ENCODE assay signal across 18 cellular contexts in the genomic region with DNA sequence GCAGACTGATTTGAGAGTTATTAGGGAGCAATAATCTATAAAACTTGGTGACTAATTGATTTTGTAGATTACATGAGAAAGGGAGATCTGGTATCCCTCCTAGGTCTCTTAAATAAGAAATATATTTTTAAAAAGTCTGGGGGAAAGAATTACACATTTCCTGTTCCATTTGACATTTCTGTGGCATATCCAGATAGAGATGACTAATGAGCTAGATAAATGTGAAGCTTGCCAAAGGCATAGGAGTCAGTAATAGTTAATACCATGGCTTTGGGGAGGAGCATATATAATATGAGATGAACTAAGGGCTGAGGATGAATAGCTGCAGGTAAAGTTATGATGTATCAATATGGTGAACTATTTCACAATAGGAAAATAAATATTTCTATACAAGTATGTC.
DNase-seq lines count a peak whose midpoint lies in the region; ATAC-seq, FAIRE-seq and TF ChIP-seq lines count a peak whose summit lies in the region.
"Had no signal": no experiment of that assay in that cellular context is flagged by ENCODE, and none has a peak within 500 bp of the region (broad histone marks: within the 10 kb centered on the region; RNA-seq: fewer than 3 reads in every experiment).

No MANE protein-coding gene starts in this region.

- H3K4me1 ChIP-seq in keratinocyte (ENCODE audit: control insufficient read depth, extremely low read depth, insufficient read depth, low read length), result peaks cover 6% of the 10 kb centered on the region
- H3K4me1 ChIP-seq: adrenal gland, spleen, tibial artery had no signal

- no peaks in the 10 kb centered on the region for H3K36me3 ChIP-seq in bronchial epithelial cell (ENCODE audit: control insufficient read depth, insufficient read depth, low read length)
- H3K36me3 ChIP-seq in keratinocyte (ENCODE audit: control insufficient read depth in 2 of 2, extremely low read depth in 1 of 2, insufficient read depth in 2 of 2, low read length in 2 of 2), result no peaks in the 10 kb centered on the region
- H3K36me3 ChIP-seq: adrenal gland, spleen, tibial artery had no signal

- H3K27me3 ChIP-seq in bronchial epithelial cell (ENCODE audit: control insufficient read depth, insufficient read depth, low read length), result no peaks in the 10 kb centered on the region
- no peaks in the 10 kb centered on the region for H3K27me3 ChIP-seq in keratinocyte (ENCODE audit: control insufficient read depth, extremely low read depth, insufficient read depth, low read length)
- H3K27me3 ChIP-seq: adrenal gland, spleen, tibial artery had no signal

- no peaks in the 10 kb centered on the region for H3K9me3 Mint-ChIP-seq in T-helper 2 cell treated with Interferon-gamma antibody and Interleukin-4, amounts not matched to agents 5 μg/mL and 100 μg/mL, for 36 hours
- H3K9me3 Mint-ChIP-seq: activated CD4-positive, alpha-beta memory T cell treated with anti-CD3 and anti-CD28 coated beads for 36 hours; nephron had no signal

- H3K4me1 Mint-ChIP-seq in T-helper 2 cell treated with Interferon-gamma antibody and Interleukin-4, amounts not matched to agents 5 μg/mL and 100 μg/mL, for 36 hours (ENCODE audit: low read depth), result no peaks in the 10 kb centered on the region
- H3K4me1 Mint-ChIP-seq: nephron had no signal

- dilution Hi-C loops in keratinocyte (cut with MboI; ENCODE audit: extremely low pct_ligation_motif_present, low sequenced_read_pairs), result no loop called here

- no peak for ATAC-seq in GM19035 (IDR thresholded peaks at IDR 0.05; ENCODE audit: unreplicated experiment)

- no peak overlapping the region for H2AFZ ChIP-seq in keratinocyte (ENCODE audit: control insufficient read depth, low read length)
- H2AFZ ChIP-seq: PC-9 had no signal

- H3K4me3 Mint-ChIP-seq in T-helper 2 cell treated with Interferon-gamma antibody and Interleukin-4, amounts not matched to agents 5 μg/mL and 100 μg/mL, for 36 hours, result no peak overlapping the region
- H3K4me3 Mint-ChIP-seq: activated CD4-positive, alpha-beta memory T cell treated with anti-CD3 and anti-CD28 coated beads for 36 hours; nephron had no signal

- H3K79me2 ChIP-seq in keratinocyte (ENCODE audit: control insufficient read depth, insufficient read depth, low read length), result no peaks in the 10 kb centered on the region

- H3K27me3 Mint-ChIP-seq in T-helper 2 cell treated with Interferon-gamma antibody and Interleukin-4, amounts not matched to agents 5 μg/mL and 100 μg/mL, for 36 hours (ENCODE audit: low read depth), result peaks cover 5% of the 10 kb centered on the region

- no peak overlapping the region for H3K4me2 ChIP-seq in keratinocyte (ENCODE audit: control insufficient read depth, extremely low read depth, insufficient read depth, low read depth, low read length)
- H3K4me2 ChIP-seq: PC-9 had no signal

- H3K4me3 ChIP-seq in bronchial epithelial cell (ENCODE audit: low read depth, low read length) (no peak overlapping the region), keratinocyte (ENCODE audit: control insufficient read depth in 2 of 3, extremely low read depth in 1 of 3, insufficient read depth in 2 of 3, low read depth in 1 of 3, low read length in 3 of 3) (no peak overlapping the region)
- H3K4me3 ChIP-seq: adrenal gland, PC-9, spleen, tibial artery had no signal

- no peak overlapping the region for H3K9ac ChIP-seq in keratinocyte (ENCODE audit: control insufficient read depth, extremely low read depth, insufficient read depth, low read length)

- no peak overlapping the region for H3K27ac ChIP-seq in keratinocyte (ENCODE audit: control insufficient read depth, insufficient read depth, low read length)
- H3K27ac ChIP-seq: adrenal gland, PC-9, spleen, tibial artery had no signal

- no peak overlapping the region for H3K27ac Mint-ChIP-seq in T-helper 2 cell treated with Interferon-gamma antibody and Interleukin-4, amounts not matched to agents 5 μg/mL and 100 μg/mL, for 36 hours
- H3K27ac Mint-ChIP-seq: activated CD4-positive, alpha-beta memory T cell treated with anti-CD3 and anti-CD28 coated beads for 36 hours; nephron had no signal

- no peak for FAIRE-seq in bronchial epithelial cell (lab: Jason Lieb, UNC)
- peak; percentile 29 for FAIRE-seq in keratinocyte (lab: Jason Lieb, UNC)
- FAIRE-seq: colon had no signal

- no peaks in the 10 kb centered on the region for H3K36me3 Mint-ChIP-seq in T-helper 2 cell treated with Interferon-gamma antibody and Interleukin-4, amounts not matched to agents 5 μg/mL and 100 μg/mL, for 36 hours (ENCODE audit: low read depth)
- H3K36me3 Mint-ChIP-seq: activated CD4-positive, alpha-beta memory T cell treated with anti-CD3 and anti-CD28 coated beads for 36 hours had no signal

- DNase-seq in ELR (ENCODE audit: low read depth), result peak; percentile 82
- DNase-seq in RKO (ENCODE audit: low spot score), result peak; percentile 21
- peak; percentile 86 for DNase-seq in bronchial epithelial cell (ENCODE audit: low read depth)
- no peak for DNase-seq in keratinocyte (ENCODE audit: low read depth, low spot score)
- no peak for DNase-seq in activated CD4-positive, CD25-positive, alpha-beta regulatory T cell treated with anti-CD3 and anti-CD28 coated beads, Interleukin-2, amount 50 U/mL, for 72 hours
- no peak for DNase-seq in DMS 273 treated with DMSO at 0.1 percent for 48 hours (lab: John Stamatoyannopoulos, UW)
- no peak for DNase-seq in T-helper 2 cell treated with Interferon-gamma antibody and Interleukin-4, amounts not matched to agents 5 μg/mL and 100 μg/mL, for 36 hours (ENCODE audit: low spot score)
- DNase-seq: activated CD4-positive, alpha-beta memory T cell treated with anti-CD3 and anti-CD28 coated beads for 36 hours; adrenal gland; Karpas-422; mesendoderm; NCI-H1105 treated with DMSO at 0.1 percent for 48 hours; PC-9; spleen; tibial artery had no signal

- H4K20me1 ChIP-seq in keratinocyte (ENCODE audit: control insufficient read depth, extremely low read depth, insufficient read depth, low read length), result no peaks in the 10 kb centered on the region

- TF ChIP-seq CTCF in bronchial epithelial cell (IDR thresholded peaks at IDR 0.05; ENCODE audit: insufficient read depth, low read length, severe bottlenecking) (no peak), keratinocyte (optimal IDR thresholded peaks at IDR 0.05 in 1 of 3, IDR thresholded peaks at IDR 0.05 in 1 of 3, conservative IDR thresholded peaks at IDR 0.05 in 1 of 3; ENCODE audit: extremely low read depth in 1 of 3, insufficient read depth in 2 of 3, low read length in 3 of 3) (no peak)

- no peaks in the 10 kb centered on the region for H3K9me3 ChIP-seq in keratinocyte (ENCODE audit: control insufficient read depth, low read depth, low read length)
- H3K9me3 ChIP-seq: adrenal gland, spleen, tibial artery had no signal

- H3K9me1 ChIP-seq in keratinocyte (ENCODE audit: control insufficient read depth, extremely low read depth, insufficient read depth, low read length), result no peaks in the 10 kb centered on the region

Comparison
In these comparisons a context has a peak if more than half of its experiments do, and no peak if none do; other contexts are left out.
1. DNase-seq: peak in ELR (single experiment), RKO (single experiment) and bronchial epithelial cell (single experiment); none in keratinocyte (single experiment), activated CD4-positive, CD25-positive, alpha-beta regulatory T cell treated with anti-CD3 and anti-CD28 coated beads, Interleukin-2, amount 50 U/mL, for 72 hours (single experiment), DMS 273 treated with DMSO at 0.1 percent for 48 hours (single experiment) and T-helper 2 cell treated with Interferon-gamma antibody and Interleukin-4, amounts not matched to agents 5 μg/mL and 100 μg/mL, for 36 hours (single experiment).